Comparison of ENCODE assay signal across 23 cellular contexts in genomic region chr17:49979748-49980479, GRCh38. TPM values are rescaled to one million over a fixed set of nuclear protein-coding genes. Genes with fewer than 3 reads are reported as not detected.
DNase-seq lines count a peak whose midpoint lies in the region; ATAC-seq, FAIRE-seq and TF ChIP-seq lines count a peak whose summit lies in the region.
"Had no signal": no experiment of that assay in that cellular context is flagged by ENCODE, and none has a peak within 500 bp of the region (broad histone marks: within the 10 kb centered on the region; RNA-seq: fewer than 3 reads in every experiment).

No MANE protein-coding gene starts in this region.

- H3K4me1 ChIP-seq in neural progenitor cell, result peaks cover 65% of the 10 kb centered on the region

- H3K4me2 ChIP-seq in neural progenitor cell, result peak overlapping the region; percentile 55

- H3K36me3 Mint-ChIP-seq in neural progenitor cell (no peaks in the 10 kb centered on the region), WTC11 (no peaks in the 10 kb centered on the region), Calu3 (ENCODE audit: insufficient read depth, unreplicated experiment) (peaks cover 8% of the 10 kb centered on the region)
- H3K36me3 Mint-ChIP-seq: CD8-positive, alpha-beta memory T cell; IgD-negative memory B cell had no signal

- H3K27me3 ChIP-seq in MG63 (no peaks in the 10 kb centered on the region), bronchial epithelial cell (ENCODE audit: control insufficient read depth, insufficient read depth, low read length) (no peaks in the 10 kb centered on the region), neural progenitor cell (peaks cover 16% of the 10 kb centered on the region)

- TF ChIP-seq CTCF in bronchial epithelial cell (IDR thresholded peaks at IDR 0.05; ENCODE audit: insufficient read depth, low read length, severe bottlenecking), result no peak
- TF ChIP-seq CTCF in neural progenitor cell (IDR thresholded peaks at IDR 0.05), result no peak
- no peak for TF ChIP-seq CTCF in WTC11 (IDR thresholded peaks at IDR 0.05)
- TF ChIP-seq CTCF in Calu3 (IDR thresholded peaks at IDR 0.05; ENCODE audit: unreplicated experiment), result no peak

- H3K79me2 ChIP-seq in neural progenitor cell (ENCODE audit: low read depth), result no peaks in the 10 kb centered on the region

- H3K27me3 Mint-ChIP-seq in neural progenitor cell (ENCODE audit: insufficient read depth, low read depth) (peaks cover 36% of the 10 kb centered on the region), WTC11 (ENCODE audit: low read depth) (peaks cover 94% of the 10 kb centered on the region), Calu3 (ENCODE audit: unreplicated experiment) (peaks cover 100% of the 10 kb centered on the region)

- no peaks in the 10 kb centered on the region for H3K9me3 ChIP-seq in MG63
- no peaks in the 10 kb centered on the region for H3K9me3 ChIP-seq in neural progenitor cell (ENCODE audit: low read depth)
- H3K9me3 ChIP-seq: SJCRH30 had no signal

- no peak overlapping the region for H3K27ac ChIP-seq in neural progenitor cell
- H3K27ac ChIP-seq: HL-60, SJCRH30 had no signal

- H3K4me3 Mint-ChIP-seq in neural progenitor cell (no peak overlapping the region), WTC11 (no peak overlapping the region), Calu3 (ENCODE audit: low read depth, unreplicated experiment) (no peak overlapping the region)
- H3K4me3 Mint-ChIP-seq: CD8-positive, alpha-beta memory T cell; IgD-negative memory B cell had no signal

- ATAC-seq in WTC11 (no peak), HG03139 (IDR thresholded peaks at IDR 0.05; ENCODE audit: unreplicated experiment) (no peak)

- H3K36me3 ChIP-seq in MG63 (peaks cover 1% of the 10 kb centered on the region), bronchial epithelial cell (ENCODE audit: control insufficient read depth, insufficient read depth, low read length) (no peaks in the 10 kb centered on the region), neural progenitor cell (no peaks in the 10 kb centered on the region)
- H3K36me3 ChIP-seq: SJCRH30 had no signal

- DNase-seq in AG20443 (ENCODE audit: low spot score) (peak; percentile 34), MG63 (peak; percentile 79), bronchial epithelial cell (ENCODE audit: low read depth) (peak; percentile 48), neural progenitor cell (ENCODE audit: low spot score) (no peak), medulla oblongata (ENCODE audit: extremely low spot score) (no peak), WTC11 (ENCODE audit: low spot score) (no peak), Calu3 (no peak)
- DNase-seq: CD8-positive, alpha-beta memory T cell; Kasumi-1; MM.1S; NCI-H1092; NCI-H146; NCI-H2029 treated with DMSO at 0.1 percent for 48 hours had no signal

- no peak overlapping the region for H3K9ac ChIP-seq in neural progenitor cell

- POLR2A ChIA-PET in WTC11 (lab: Charles Lee), result no interaction called here

- H3K4me1 Mint-ChIP-seq in neural progenitor cell (peaks cover 18% of the 10 kb centered on the region), WTC11 (peaks cover 51% of the 10 kb centered on the region), Calu3 (ENCODE audit: low read depth, unreplicated experiment) (no peaks in the 10 kb centered on the region)
- H3K4me1 Mint-ChIP-seq: CD8-positive, alpha-beta memory T cell had no signal

- H3K4me3 ChIP-seq in MG63 (no peak overlapping the region), bronchial epithelial cell (ENCODE audit: low read depth, low read length) (no peak overlapping the region), neural progenitor cell (no peak overlapping the region)
- H3K4me3 ChIP-seq: SJCRH30 had no signal

- H3K9me3 Mint-ChIP-seq in neural progenitor cell (no peaks in the 10 kb centered on the region), WTC11 (no peaks in the 10 kb centered on the region), Calu3 (ENCODE audit: low read depth, unreplicated experiment) (no peaks in the 10 kb centered on the region)
- H3K9me3 Mint-ChIP-seq: CD8-positive, alpha-beta memory T cell; IgD-negative memory B cell had no signal

- CTCF ChIA-PET in WTC11 (lab: Charles Lee), result interaction anchor here (0.5 to 15.4 kb wide), 14 partner anchors 9 to 871 kb away, joined by 3 to 221 read pairs (median 4); partner anchors contain the start of genes DLX3 and PDK2
- CTCF ChIA-PET in Calu3 (lab: Charles Lee), result interaction anchor here (0.6 to 1.6 kb wide), 2 partner anchors 10 to 28 kb away, joined by 3 to 4 read pairs; no protein-coding TSS in a partner anchor

- intact Hi-C loops in Calu3 (cut with micrococcal nuclease; ENCODE audit: unreplicated experiment), result no loop called here

- peaks cover 61% of the 10 kb centered on the region for H3F3A ChIP-seq in neural progenitor cell (ENCODE audit: low read depth)

- no peak overlapping the region for H3K27ac Mint-ChIP-seq in neural progenitor cell
- H3K27ac Mint-ChIP-seq in WTC11, result no peak overlapping the region
- no peak overlapping the region for H3K27ac Mint-ChIP-seq in Calu3 (ENCODE audit: unreplicated experiment)
- H3K27ac Mint-ChIP-seq: CD8-positive, alpha-beta memory T cell; IgD-negative memory B cell had no signal

- no peaks in the 10 kb centered on the region for H4K20me1 ChIP-seq in neural progenitor cell (ENCODE audit: low read depth)

- no peak for FAIRE-seq in bronchial epithelial cell (lab: Jason Lieb, UNC)
- FAIRE-seq: D721Med, GM12891 had no signal

- BruUV-seq in Calu3 (replicated peaks; lab: Mats Ljungman, UMichigan), result no TSS peak

- H2AFZ ChIP-seq in neural progenitor cell (replicated peaks), result peak overlapping the region; percentile 68

TF ChIP-seq in WTC11, 78 proteins besides CTCF, POLR2A, EP300 and RAD21 (continues in another document):
- TF ChIP-seq, protein P1, sequence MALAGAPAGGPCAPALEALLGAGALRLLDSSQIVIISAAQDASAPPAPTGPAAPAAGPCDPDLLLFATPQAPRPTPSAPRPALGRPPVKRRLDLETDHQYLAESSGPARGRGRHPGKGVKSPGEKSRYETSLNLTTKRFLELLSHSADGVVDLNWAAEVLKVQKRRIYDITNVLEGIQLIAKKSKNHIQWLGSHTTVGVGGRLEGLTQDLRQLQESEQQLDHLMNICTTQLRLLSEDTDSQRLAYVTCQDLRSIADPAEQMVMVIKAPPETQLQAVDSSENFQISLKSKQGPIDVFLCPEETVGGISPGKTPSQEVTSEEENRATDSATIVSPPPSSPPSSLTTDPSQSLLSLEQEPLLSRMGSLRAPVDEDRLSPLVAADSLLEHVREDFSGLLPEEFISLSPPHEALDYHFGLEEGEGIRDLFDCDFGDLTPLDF (CRISPR knock-in tag; IDR thresholded peaks at IDR 0.05), result no peak
- TF ChIP-seq, protein P2, sequence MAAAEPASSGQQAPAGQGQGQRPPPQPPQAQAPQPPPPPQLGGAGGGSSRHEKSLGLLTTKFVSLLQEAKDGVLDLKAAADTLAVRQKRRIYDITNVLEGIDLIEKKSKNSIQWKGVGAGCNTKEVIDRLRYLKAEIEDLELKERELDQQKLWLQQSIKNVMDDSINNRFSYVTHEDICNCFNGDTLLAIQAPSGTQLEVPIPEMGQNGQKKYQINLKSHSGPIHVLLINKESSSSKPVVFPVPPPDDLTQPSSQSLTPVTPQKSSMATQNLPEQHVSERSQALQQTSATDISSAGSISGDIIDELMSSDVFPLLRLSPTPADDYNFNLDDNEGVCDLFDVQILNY (CRISPR knock-in tag; IDR thresholded peaks at IDR 0.05), result no peak
- no peak for TF ChIP-seq ZNF416 (CRISPR knock-in tag; IDR thresholded peaks at IDR 0.05)
- no peak for TF ChIP-seq ZBTB43 (CRISPR knock-in tag; IDR thresholded peaks at IDR 0.05)
- TF ChIP-seq, protein P3, sequence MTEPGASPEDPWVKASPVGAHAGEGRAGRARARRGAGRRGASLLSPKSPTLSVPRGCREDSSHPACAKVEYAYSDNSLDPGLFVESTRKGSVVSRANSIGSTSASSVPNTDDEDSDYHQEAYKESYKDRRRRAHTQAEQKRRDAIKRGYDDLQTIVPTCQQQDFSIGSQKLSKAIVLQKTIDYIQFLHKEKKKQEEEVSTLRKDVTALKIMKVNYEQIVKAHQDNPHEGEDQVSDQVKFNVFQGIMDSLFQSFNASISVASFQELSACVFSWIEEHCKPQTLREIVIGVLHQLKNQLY (CRISPR knock-in tag; IDR thresholded peaks at IDR 0.05), result no peak
- TF ChIP-seq CREB1 (CRISPR knock-in tag; IDR thresholded peaks at IDR 0.05), result no peak
- no peak for TF ChIP-seq SMAD4 (CRISPR knock-in tag; IDR thresholded peaks at IDR 0.05)
- TF ChIP-seq RELA (CRISPR knock-in tag; IDR thresholded peaks at IDR 0.05; ENCODE audit: borderline replicate concordance), result no peak
- no peak for TF ChIP-seq MYBL2 (CRISPR knock-in tag; IDR thresholded peaks at IDR 0.05)
- no peak for TF ChIP-seq ATF1 (CRISPR knock-in tag; IDR thresholded peaks at IDR 0.05)
- no peak for TF ChIP-seq ZNF121 (CRISPR knock-in tag; IDR thresholded peaks at IDR 0.05)
- no peak for TF ChIP-seq SP1 (CRISPR knock-in tag; conservative IDR thresholded peaks at IDR 0.05)
- TF ChIP-seq GRHL2 (CRISPR knock-in tag; IDR thresholded peaks at IDR 0.05; ENCODE audit: insufficient replicate concordance, severe bottlenecking), result no peak
- TF ChIP-seq GABPB1 (CRISPR knock-in tag; IDR thresholded peaks at IDR 0.05), result no peak
- TF ChIP-seq ZNF263 (CRISPR knock-in tag; IDR thresholded peaks at IDR 0.05; ENCODE audit: low read depth), result no peak

RNA-seq across cellular contexts. Expression of gene DLX4, which starts 10.9 kb away (rescaled TPM):
- total RNA-seq in MG63 (2014; rRNA removed; shearing (Covaris generic); ENCODE audit: low replicate concordance), result 6.1 and 8.6 TPM in 2 replicates
- total RNA-seq in bronchial epithelial cell (not detected in 2 replicates), neural progenitor cell (ENCODE audit: low replicate concordance) (0.53 TPM in 1 of 2 replicates, not detected in the other), WTC11 (2021) (1.3 to 1.8 TPM (median 1.6 TPM) in 3 replicates), Calu3 (2022) (2.4 and 2.5 TPM in 2 replicates)
- total RNA-seq: RPMI7951 had no signal

RNA-seq across cellular contexts. Expression of gene DLX3, which starts 15.1 kb away (rescaled TPM):
- total RNA-seq in MG63 (2014; rRNA removed; shearing (Covaris generic); ENCODE audit: low replicate concordance), result 2.5 and 5.3 TPM in 2 replicates
- total RNA-seq in bronchial epithelial cell, result 0.13 TPM in 1 of 2 replicates, not detected in the other
- 0.04 and 0.87 TPM in 2 replicates for total RNA-seq in neural progenitor cell (ENCODE audit: low replicate concordance)
- total RNA-seq in WTC11 (2021), result 0.44 to 0.78 TPM (median 0.74 TPM) in 3 replicates
- total RNA-seq in Calu3 (2022), result not detected in 2 replicates
- total RNA-seq: A172, H7, NCI-H460, RPMI7951, SJCRH30 had no signal

Comparison
In these comparisons a context has a peak if more than half of its experiments do, and no peak if none do; other contexts are left out.
1. DNase-seq: peak in AG20443 (single experiment), MG63 (single experiment) and bronchial epithelial cell (single experiment); none in neural progenitor cell (single experiment), medulla oblongata (single experiment), WTC11 (single experiment) and Calu3 (single experiment).